ENCODE assay signal across 8 cellular contexts in the genomic region with DNA sequence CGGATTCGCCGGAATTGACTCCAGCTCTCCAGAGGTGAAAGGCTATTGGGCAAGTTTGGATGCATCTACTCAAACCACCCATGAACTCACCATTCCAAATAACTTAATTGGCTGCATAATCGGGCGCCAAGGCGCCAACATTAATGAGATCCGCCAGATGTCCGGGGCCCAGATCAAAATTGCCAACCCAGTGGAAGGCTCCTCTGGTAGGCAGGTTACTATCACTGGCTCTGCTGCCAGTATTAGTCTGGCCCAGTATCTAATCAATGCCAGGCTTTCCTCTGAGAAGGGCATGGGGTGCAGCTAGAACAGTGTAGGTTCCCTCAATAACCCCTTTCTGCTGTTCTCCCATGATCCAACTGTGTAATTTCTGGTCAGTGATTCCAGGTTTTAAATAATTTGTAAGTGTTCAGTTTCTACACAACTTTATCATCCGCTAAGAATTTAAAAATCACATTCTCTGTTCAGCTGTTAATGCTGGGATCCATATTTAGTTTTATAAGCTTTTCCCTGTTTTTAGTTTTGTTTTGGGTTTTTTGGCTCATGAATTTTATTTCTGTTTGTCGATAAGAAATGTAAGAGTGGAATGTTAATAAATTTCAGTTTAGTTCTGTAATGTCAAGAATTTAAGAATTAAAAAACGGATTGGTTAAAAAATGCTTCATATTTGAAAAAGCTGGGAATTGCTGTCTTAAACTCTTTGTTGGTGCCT.
DNase-seq lines count a peak whose midpoint lies in the region; ATAC-seq and TF ChIP-seq lines count a peak whose summit lies in the region.

No MANE protein-coding gene starts in this region.

- H3K4me1 ChIP-seq in DND-41 (ENCODE audit: insufficient read depth, low read length) (peaks cover 51% of the 10 kb centered on the region), mucosa of stomach (ENCODE audit: control insufficient read depth, insufficient read depth, low read length) (peaks cover 40% of the 10 kb centered on the region)

- H3K36me3 ChIP-seq in DND-41 (ENCODE audit: insufficient read depth, low read length), result peaks cover 35% of the 10 kb centered on the region
- peaks cover 9% of the 10 kb centered on the region for H3K36me3 ChIP-seq in brain microvascular endothelial cell (replicated peaks)
- peaks cover 3% of the 10 kb centered on the region for H3K36me3 ChIP-seq in mucosa of stomach (ENCODE audit: control insufficient read depth, insufficient read depth, low read length)

- ATAC-seq in DND-41 (ENCODE audit: insufficient read depth, low read depth) (no peak), GM21447 (IDR thresholded peaks at IDR 0.05; ENCODE audit: unreplicated experiment) (no peak)

- H3K9me3 ChIP-seq in DND-41 (ENCODE audit: insufficient read depth, low read length, severe bottlenecking), result no peaks in the 10 kb centered on the region
- H3K9me3 ChIP-seq in mucosa of stomach (ENCODE audit: control insufficient read depth, low read length), result no peaks in the 10 kb centered on the region

- peak overlapping the region; percentile 69 to 83 for H3K4me3 ChIP-seq in DND-41 (ENCODE audit: low read depth in 1 of 2, low read length in 2 of 2)
- peak overlapping the region; percentile 96 for H3K4me3 ChIP-seq in brain microvascular endothelial cell (ENCODE audit: low read depth, low read length)
- H3K4me3 ChIP-seq in mucosa of stomach (ENCODE audit: low read length), result peak overlapping the region; percentile 98

- peak overlapping the region; percentile 75 for H3K4me2 ChIP-seq in DND-41 (ENCODE audit: insufficient read depth, low read length)

- in situ Hi-C loops in brain microvascular endothelial cell (cut with HindIII; ENCODE audit: low pct_ligation_motif_present, low sequenced_read_pairs), result loop anchor here (25.0 kb wide), 1 partner anchor 151 kb away; no protein-coding TSS in a partner anchor

- H3K27me3 ChIP-seq in DND-41 (ENCODE audit: insufficient read depth, low read length, poor library complexity), result no peaks in the 10 kb centered on the region
- H3K27me3 ChIP-seq in brain microvascular endothelial cell (replicated peaks), result no peaks in the 10 kb centered on the region
- no peaks in the 10 kb centered on the region for H3K27me3 ChIP-seq in mucosa of stomach (ENCODE audit: control insufficient read depth, insufficient read depth, low read length)

- peak overlapping the region; percentile 95 for H3K9ac ChIP-seq in DND-41 (ENCODE audit: low read depth, low read length)
- H3K9ac ChIP-seq in mucosa of stomach (ENCODE audit: low read length), result peak overlapping the region; percentile 99

- H4K20me1 ChIP-seq in DND-41 (ENCODE audit: insufficient read depth, low read length), result peaks cover 13% of the 10 kb centered on the region

- peaks cover 60% of the 10 kb centered on the region for H3K79me2 ChIP-seq in DND-41 (ENCODE audit: insufficient read depth, low read length)

- H3K27ac ChIP-seq in DND-41 (ENCODE audit: low read length) (peak overlapping the region; percentile 97), brain microvascular endothelial cell (peak overlapping the region; percentile 98)

- H2AFZ ChIP-seq in DND-41 (ENCODE audit: low read depth, low read length), result no peak overlapping the region

- no peak for TF ChIP-seq CTCF in DND-41 (IDR thresholded peaks at IDR 0.05; ENCODE audit: borderline replicate concordance, extremely low read depth, low read length, poor library complexity, severe bottlenecking)
- no peak for TF ChIP-seq CTCF in brain microvascular endothelial cell (IDR thresholded peaks at IDR 0.05; ENCODE audit: low read depth, low read length, missing control alignments)

- no peak for DNase-seq in DND-41
- peak; percentile 88 for DNase-seq in NCI-H2029 (lab: John Stamatoyannopoulos, UW)
- no peak for DNase-seq in brain microvascular endothelial cell
- no peak for DNase-seq in NCI-H187 treated with DMSO at 0.1 percent for 48 hours (lab: John Stamatoyannopoulos, UW)
- no peak for DNase-seq in HK-2 (ENCODE audit: unreplicated experiment)
- no peak for DNase-seq in stimulated activated CD4-positive, alpha-beta T cell treated with anti-CD3 and anti-CD28 coated beads, Interleukin-4, amount 100 ng/mL, for 1 hour
